ENCODE assay signal across 19 cellular contexts in the genomic region with DNA sequence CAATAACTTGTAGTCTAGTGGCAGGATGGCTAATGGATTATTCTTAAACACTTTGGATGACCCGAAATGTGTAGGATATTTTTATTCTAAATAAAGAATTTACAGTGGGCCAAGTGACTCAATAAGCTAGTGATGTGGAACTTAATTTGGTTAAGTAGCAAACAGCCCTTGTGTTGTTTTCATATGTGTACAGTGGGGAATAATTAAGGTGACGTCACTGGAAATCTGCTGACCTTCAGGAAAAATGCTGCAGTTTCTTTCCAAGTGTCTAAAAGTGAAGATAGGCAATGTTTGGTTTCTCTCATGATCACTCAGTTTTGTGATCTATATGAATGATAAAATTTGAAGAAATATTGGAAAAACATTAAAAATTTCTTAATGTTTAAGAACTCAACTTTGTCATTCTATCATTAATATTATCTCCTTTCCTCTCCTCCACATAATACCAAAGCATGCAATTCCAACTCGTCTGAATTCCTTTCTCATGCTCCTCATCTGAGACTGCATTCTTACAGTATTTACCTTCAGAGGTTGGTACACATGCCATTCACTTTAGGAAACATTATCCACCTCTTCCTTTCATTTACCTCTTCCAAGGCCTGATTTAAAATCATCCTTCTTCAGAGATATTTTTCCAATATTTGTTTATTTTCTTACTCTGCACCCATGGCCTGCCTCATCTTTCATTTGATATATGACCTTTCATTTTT.
"Had no signal": no experiment of that assay in that cellular context is flagged by ENCODE, and none has a peak within 500 bp of the region (broad histone marks: within the 10 kb centered on the region; RNA-seq: fewer than 3 reads in every experiment).

No MANE protein-coding gene starts in this region.

- H3K27me3 ChIP-seq: ascending aorta, colonic mucosa, hepatocyte, pancreas, uterus had no signal

- ATAC-seq: activated naive CD8-positive, alpha-beta T cell treated with anti-CD3 and anti-CD28 coated beads, Interleukin-2, amount 50 U/mL, for 24 hours; mucosa of descending colon; naive thymus-derived CD4-positive, alpha-beta T cell; pancreas; stimulated activated memory B cell treated with anti-CD40 and anti-IgM and Interleukin-4, amounts not matched to agents 10 μg/mL and 1 μg/mL and 100 μg/mL, for 72 hours had no signal

- H3K9me3 ChIP-seq: ascending aorta, colonic mucosa, left ventricle myocardium inferior, mucosa of descending colon, pancreas, uterus had no signal

- DNase-seq: activated CD4-positive, alpha-beta T cell treated with anti-CD3 and anti-CD28 coated beads for 1 hour; activated CD4-positive, alpha-beta T cell treated with anti-CD3 and anti-CD28 coated beads, Interleukin-2, amount 50 U/mL, for 4 hours; activated naive CD4-positive, alpha-beta T cell treated with anti-CD3 and anti-CD28 coated beads for 36 hours; activated naive CD8-positive, alpha-beta T cell treated with anti-CD3 and anti-CD28 coated beads, Interleukin-2, amount 50 U/mL, for 24 hours; activated T-cell treated with anti-CD3 and anti-CD28 coated beads, Interleukin-2, amount 50 U/mL, for 1 hour; colonic mucosa; left ventricle myocardium inferior; mucosa of descending colon; naive thymus-derived CD4-positive, alpha-beta T cell; pancreas; stimulated activated CD4-positive, alpha-beta T cell treated with anti-CD3 and anti-CD28 coated beads, Interleukin-2, amount 100 ng/mL, for 48 hours; T1000; uterus had no signal

- H3K27ac ChIP-seq: ascending aorta, colonic mucosa, hepatocyte, left ventricle myocardium inferior, pancreas, uterus, VCaP had no signal

- H3K36me3 ChIP-seq: ascending aorta, colonic mucosa, left ventricle myocardium inferior, pancreas, uterus had no signal

- H3K79me2 ChIP-seq: hepatocyte had no signal

- H3K4me2 ChIP-seq: hepatocyte had no signal

- H2AFZ ChIP-seq: hepatocyte had no signal

- H3K4me3 ChIP-seq: ascending aorta, colonic mucosa, hepatocyte, left ventricle myocardium inferior, mucosa of descending colon, pancreas, uterus had no signal

- FAIRE-seq: endometrium, keratinocyte, pancreas had no signal

- H3K4me1 ChIP-seq: ascending aorta, colonic mucosa, left ventricle myocardium inferior, pancreas, uterus had no signal
